ENCODE assay signal across 12 cellular contexts in genomic region chr6:52306972-52307849, GRCh38. TPM values are rescaled to one million over a fixed set of nuclear protein-coding genes. Genes with fewer than 3 reads are reported as not detected.
DNase-seq lines count a peak whose midpoint lies in the region; ATAC-seq lines count a peak whose summit lies in the region.
"Had no signal": no experiment of that assay in that cellular context is flagged by ENCODE, and none has a peak within 500 bp of the region (broad histone marks: within the 10 kb centered on the region; RNA-seq: fewer than 3 reads in every experiment).

No MANE protein-coding gene starts in this region.

- CTCF ChIA-PET in activated CD8-positive, alpha-beta memory T cell treated with anti-CD3 and anti-CD28 coated beads, Interleukin-2, amount 10 ng/mL, durations not matched to agents 7 days and 5 days (lab: Charles Lee): interaction anchor here (0.9 to 4.4 kb wide), 8 partner anchors 9 to 95 kb away, joined by 3 to 21 read pairs (median 6); partner anchors contain the start of genes MCM3 and PAQR8
- CTCF ChIA-PET in T-cell (lab: Charles Lee): interaction anchor here (0.6 to 2.0 kb wide), 6 partner anchors 21 to 144 kb away, joined by 3 to 12 read pairs (median 4); partner anchors contain the start of genes EFHC1 (in 1 of the 2) and MCM3 (in 1 of the 2)

- H3K27ac Mint-ChIP-seq in activated CD8-positive, alpha-beta memory T cell treated with anti-CD3 and anti-CD28 coated beads, Interleukin-2, amount 10 ng/mL, durations not matched to agents 7 days and 5 days: peak overlapping the region; percentile 85
- peak overlapping the region; percentile 95 to 98 for H3K27ac Mint-ChIP-seq in T-cell

- H3K27ac ChIP-seq in substantia nigra (ENCODE audit: low read depth, low read length, poor library complexity, severe bottlenecking): peak overlapping the region; percentile 14
- H3K27ac ChIP-seq: parathyroid adenoma had no signal

- peaks cover 53% of the 10 kb centered on the region for H3K4me1 Mint-ChIP-seq in activated CD8-positive, alpha-beta memory T cell treated with anti-CD3 and anti-CD28 coated beads, Interleukin-2, amount 10 ng/mL, durations not matched to agents 7 days and 5 days
- H3K4me1 Mint-ChIP-seq in T-cell: peaks cover 83 to 93% (median 85%) of the 10 kb centered on the region in 3 donors

- H3K9me3 Mint-ChIP-seq in activated CD8-positive, alpha-beta memory T cell treated with anti-CD3 and anti-CD28 coated beads, Interleukin-2, amount 10 ng/mL, durations not matched to agents 7 days and 5 days (ENCODE audit: low read depth): no peaks in the 10 kb centered on the region
- H3K9me3 Mint-ChIP-seq in T-cell: no peaks in the 10 kb centered on the region

- no peaks in the 10 kb centered on the region for H3K27me3 Mint-ChIP-seq in activated CD8-positive, alpha-beta memory T cell treated with anti-CD3 and anti-CD28 coated beads, Interleukin-2, amount 10 ng/mL, durations not matched to agents 7 days and 5 days
- no peaks in the 10 kb centered on the region for H3K27me3 Mint-ChIP-seq in T-cell

- H3K36me3 Mint-ChIP-seq in activated CD8-positive, alpha-beta memory T cell treated with anti-CD3 and anti-CD28 coated beads, Interleukin-2, amount 10 ng/mL, durations not matched to agents 7 days and 5 days: no peaks in the 10 kb centered on the region
- no peaks in the 10 kb centered on the region for H3K36me3 Mint-ChIP-seq in T-cell

- no peak for DNase-seq in activated CD8-positive, alpha-beta memory T cell treated with anti-CD3 and anti-CD28 coated beads, Interleukin-2, amount 10 ng/mL, durations not matched to agents 7 days and 5 days
- no peak for DNase-seq in activated CD8-positive, alpha-beta memory T cell treated with anti-CD3 and anti-CD28 coated beads for 24 hours
- no peak for DNase-seq in T-cell
- peak; percentile 52 for DNase-seq in iPS-NIHi11 (ENCODE audit: low spot score)
- peak in 1 of 49 donors; percentile 4 for DNase-seq in substantia nigra (lab: John Stamatoyannopoulos, UW)
- DNase-seq in amygdala (lab: John Stamatoyannopoulos, UW): no peak
- DNase-seq in COLO668 (lab: John Stamatoyannopoulos, UW; ENCODE audit: unreplicated experiment): no peak
- DNase-seq: activated CD8-positive, alpha-beta memory T cell treated with anti-CD3 and anti-CD28 coated beads, Interleukin-2, amount 50 U/mL, for 4 hours; head of caudate nucleus; NCI-H1694 had no signal

- peak; percentile 13 for ATAC-seq in activated CD8-positive, alpha-beta memory T cell treated with anti-CD3 and anti-CD28 coated beads, Interleukin-2, amount 10 ng/mL, durations not matched to agents 7 days and 5 days
- peak in 1 of 4 experiments; percentile 15 for ATAC-seq in T-cell (replicated peaks in 1 of 4)
- ATAC-seq in HG02571 (IDR thresholded peaks at IDR 0.05; ENCODE audit: unreplicated experiment): no peak

- POLR2A ChIA-PET in T-cell (lab: Charles Lee): interaction anchor here (0.5 to 0.7 kb wide), 4 partner anchors 23 to 146 kb away, joined by 3 to 11 read pairs (median 4); partner anchors contain the start of gene MCM3 (in 1 of the 2)

- peak overlapping the region; percentile 59 for H3K4me3 Mint-ChIP-seq in activated CD8-positive, alpha-beta memory T cell treated with anti-CD3 and anti-CD28 coated beads, Interleukin-2, amount 10 ng/mL, durations not matched to agents 7 days and 5 days
- H3K4me3 Mint-ChIP-seq in T-cell: peak overlapping the region; percentile 53 to 75 (median 54)

RNA-seq across cellular contexts. Expression of gene MCM3, which starts 22.7 kb away (rescaled TPM):
- total RNA-seq in activated CD8-positive, alpha-beta memory T cell treated with anti-CD3 and anti-CD28 coated beads, Interleukin-2, amount 10 ng/mL, durations not matched to agents 7 days and 5 days: 100 to 1,000 TPM; 248 to 262 TPM
- 10 to 100 TPM; 22.9 to 52.1 (median 47.5) TPM for total RNA-seq in T-cell

RNA-seq across cellular contexts. Expression of gene PAQR8, which starts 54.7 kb away (rescaled TPM):
- 10 to 100 TPM; 12.1 to 12.5 TPM for total RNA-seq in activated CD8-positive, alpha-beta memory T cell treated with anti-CD3 and anti-CD28 coated beads, Interleukin-2, amount 10 ng/mL, durations not matched to agents 7 days and 5 days
- 10 to 100 TPM; 12.0 to 35.2 (median 30.2) TPM for total RNA-seq in T-cell

Comparison
In these comparisons a context has a peak if more than half of its experiments do, and no peak if none do; other contexts are left out.
1. RNA of gene MCM3, which starts 22.7 kb away (total RNA-seq): 248 to 262 TPM in activated CD8-positive, alpha-beta memory T cell treated with anti-CD3 and anti-CD28 coated beads, Interleukin-2, amount 10 ng/mL, durations not matched to agents 7 days and 5 days; 22.9 to 52.1 TPM in T-cell; every median in the first group is over 4 times any median in the second.